8 cellular contexts compared by ENCODE assay signal in genomic region chr17:57256708-57257112, GRCh38. TPM values are rescaled to one million over a fixed set of nuclear protein-coding genes. Genes with fewer than 3 reads are reported as not detected.
DNase-seq lines count a peak whose midpoint lies in the region; ATAC-seq and TF ChIP-seq lines count a peak whose summit lies in the region.

No MANE protein-coding gene starts in this region.

- no peaks in the 10 kb centered on the region for H3K9me3 Mint-ChIP-seq in WTC11

- TF ChIP-seq CTCF in WTC11 (IDR thresholded peaks at IDR 0.05) = no peak
- TF ChIP-seq CTCF in thoracic aorta (IDR thresholded peaks at IDR 0.05) = no peak

- peaks cover 53% of the 10 kb centered on the region for H3K4me1 ChIP-seq in HUES48 (ENCODE audit: control insufficient read depth, insufficient read depth, low read length)
- peaks cover 32% of the 10 kb centered on the region for H3K4me1 ChIP-seq in mononuclear cell (ENCODE audit: insufficient read depth, low read length)
- H3K4me1 ChIP-seq in thoracic aorta (ENCODE audit: control insufficient read depth in 1 of 2, low read depth in 2 of 2) = peaks cover 0 to 16% of the 10 kb centered on the region in 2 donors

- H3K9ac ChIP-seq in HUES48 (ENCODE audit: low read depth, low read length) = no peak overlapping the region; the same call in 1 of the 2 replicates

- H3K27ac Mint-ChIP-seq in WTC11 = no peak overlapping the region

- H3K36me3 ChIP-seq in HUES48 (ENCODE audit: control insufficient read depth, insufficient read depth, low read length) (peaks cover 5% of the 10 kb centered on the region), thoracic aorta (no peaks in the 10 kb centered on the region)

- H3K4me3 ChIP-seq in HUES48 (ENCODE audit: low read depth, low read length) = peak overlapping the region; percentile 58
- peak overlapping the region; percentile 67 for H3K4me3 ChIP-seq in mononuclear cell (ENCODE audit: low read length)
- H3K4me3 ChIP-seq in thoracic aorta = peak overlapping the region; percentile 91

- H3K9me3 ChIP-seq in HUES48 (ENCODE audit: control insufficient read depth, insufficient read depth, low read length) (no peaks in the 10 kb centered on the region), mononuclear cell (ENCODE audit: low read depth, low read length) (no peaks in the 10 kb centered on the region), thoracic aorta (no peaks in the 10 kb centered on the region)

- peaks cover 15% of the 10 kb centered on the region for H3K27me3 Mint-ChIP-seq in WTC11 (ENCODE audit: low read depth)

- H3K27me3 ChIP-seq in HUES48 (ENCODE audit: control insufficient read depth, insufficient read depth, low read length) (peaks cover 23% of the 10 kb centered on the region), mononuclear cell (ENCODE audit: insufficient read depth, low read length) (no peaks in the 10 kb centered on the region), thoracic aorta (replicated peaks; ENCODE audit: insufficient read depth) (no peaks in the 10 kb centered on the region)

- H3K36me3 Mint-ChIP-seq in WTC11 = peaks cover 15% of the 10 kb centered on the region

- peak; percentile 40 for DNase-seq in NCI-H1436 (lab: John Stamatoyannopoulos, UW)
- no peak for DNase-seq in NCI-H1436 treated with DMSO at 0.1 percent for 48 hours (lab: John Stamatoyannopoulos, UW)
- no peak for DNase-seq in WTC11 (ENCODE audit: low spot score)
- DNase-seq in effector CD8-positive, alpha-beta T cell (lab: John Stamatoyannopoulos, UW) = peak; percentile 43
- no peak for DNase-seq in thoracic aorta (ENCODE audit: low spot score)

- H3K27ac ChIP-seq in HUES48 (ENCODE audit: low read depth, low read length) = peak overlapping the region; percentile 76
- peak overlapping the region; percentile 35 to 36 for H3K27ac ChIP-seq in thoracic aorta

- peaks cover 54% of the 10 kb centered on the region for H3K4me1 Mint-ChIP-seq in WTC11

- POLR2A ChIA-PET in WTC11 (lab: Charles Lee) = interaction anchor here (0.6 kb wide), 3 partner anchors 10 to 557 kb away, joined by 3 to 7 read pairs (median 6); no protein-coding TSS in a partner anchor

- ATAC-seq in WTC11 = no peak
- ATAC-seq in thoracic aorta (ENCODE audit: insufficient number of reproducible peaks, low FRiP score, low read depth) = no peak
- no peak for ATAC-seq in HG03025 (IDR thresholded peaks at IDR 0.05; ENCODE audit: low FRiP score, unreplicated experiment)

- H3K4me3 Mint-ChIP-seq in WTC11 = peak overlapping the region; percentile 93

- CTCF ChIA-PET in WTC11 (lab: Charles Lee) = interaction anchor here (0.6 to 3.5 kb wide), 4 partner anchors 13 to 491 kb away, joined by 4 to 39 read pairs (median 4); partner anchors contain the start of gene SCPEP1

TF ChIP-seq in WTC11, 78 proteins besides CTCF, POLR2A, EP300 and RAD21:
- TF ChIP-seq ARID4B (CRISPR knock-in tag; IDR thresholded peaks at IDR 0.05; ENCODE audit: borderline replicate concordance) (no peak), TCF7 (CRISPR knock-in tag; IDR thresholded peaks at IDR 0.05; ENCODE audit: low read depth) (no peak), E2F1 (CRISPR knock-in tag; IDR thresholded peaks at IDR 0.05) (no peak), USF2 (CRISPR knock-in tag; IDR thresholded peaks at IDR 0.05) (no peak)

RNA-seq across cellular contexts. Expression of gene MSI2, which starts 0.4 kb away (rescaled TPM):
- 79.9 to 87.0 TPM (median 82.1 TPM) in 3 replicates for total RNA-seq in WTC11 (2021)
- 46.6 TPM for total RNA-seq in mononuclear cell
- total RNA-seq in thoracic aorta = 10 to 100 TPM; 32.1 to 46.2 TPM

Comparison
In these comparisons a context has a peak if more than half of its experiments do, and no peak if none do; other contexts are left out.
1. DNase-seq: peak in NCI-H1436 (single experiment) and effector CD8-positive, alpha-beta T cell (single experiment); none in NCI-H1436 treated with DMSO at 0.1 percent for 48 hours (single experiment), WTC11 (single experiment) and thoracic aorta (single experiment).
2. Peak in every context shown above with its lines, with median percentiles within 50 percentile points of each other: H3K4me3 ChIP-seq.